Comparison of ENCODE assay signal across 15 cellular contexts in genomic region chr2:174611006-174611405, GRCh38. TPM values are rescaled to one million over a fixed set of nuclear protein-coding genes. Genes with fewer than 3 reads are reported as not detected.
DNase-seq lines count a peak whose midpoint lies in the region; ATAC-seq and TF ChIP-seq lines count a peak whose summit lies in the region.
"Had no signal": no experiment of that assay in that cellular context is flagged by ENCODE, and none has a peak within 500 bp of the region (broad histone marks: within the 10 kb centered on the region; RNA-seq: fewer than 3 reads in every experiment).

No MANE protein-coding gene starts in this region.

- DNase-seq in CD4-positive, alpha-beta memory T cell: no peak
- DNase-seq in activated CD4-positive, alpha-beta memory T cell treated with anti-CD3 and anti-CD28 coated beads for 36 hours: no peak
- no peak for DNase-seq in naive B cell
- DNase-seq in cortex of kidney (lab: John Stamatoyannopoulos, UW): no peak
- DNase-seq in thyroid gland: no peak
- DNase-seq in NCI-H1694 (lab: John Stamatoyannopoulos, UW): no peak
- DNase-seq: activated CD4-positive, alpha-beta T cell treated with anti-CD3 and anti-CD28 coated beads, Interleukin-2, amount 50 U/mL, for 1 hour; left lung; NCI-H187 treated with DMSO at 0.1 percent for 48 hours; NCI-H524 treated with DMSO at 0.1 percent for 48 hours; RPMI8226; stimulated activated CD4-positive, alpha-beta T cell treated with anti-CD3 and anti-CD28 coated beads, Interleukin-4, amount 100 ng/mL, for 24 hours had no signal

- intact Hi-C loops in CD4-positive, alpha-beta memory T cell (cut with micrococcal nuclease): no loop called here
- intact Hi-C loops in activated CD4-positive, alpha-beta memory T cell treated with anti-CD3 and anti-CD28 coated beads for 36 hours (cut with micrococcal nuclease): no loop called here
- intact Hi-C loops in thyroid gland (cut with DNase I): no loop called here

- no peaks in the 10 kb centered on the region for H3K9me3 Mint-ChIP-seq in CD4-positive, alpha-beta memory T cell
- no peaks in the 10 kb centered on the region for H3K9me3 Mint-ChIP-seq in activated CD4-positive, alpha-beta memory T cell treated with anti-CD3 and anti-CD28 coated beads for 36 hours
- H3K9me3 Mint-ChIP-seq in naive B cell: no peaks in the 10 kb centered on the region

- no peak for TF ChIP-seq POLR2A in thyroid gland (IDR thresholded peaks at IDR 0.05)

- peak overlapping the region in 7 of 8 donors; percentile 7 to 73 (median 59) for H3K4me3 Mint-ChIP-seq in CD4-positive, alpha-beta memory T cell
- H3K4me3 Mint-ChIP-seq in activated CD4-positive, alpha-beta memory T cell treated with anti-CD3 and anti-CD28 coated beads for 36 hours: peak overlapping the region; percentile 6
- H3K4me3 Mint-ChIP-seq in naive B cell: peak overlapping the region in 6 of 8 donors; percentile 27 to 68 (median 46)

- H3K36me3 ChIP-seq in CD4-positive, alpha-beta memory T cell (ENCODE audit: insufficient read depth, low read length): no peaks in the 10 kb centered on the region
- no peaks in the 10 kb centered on the region for H3K36me3 ChIP-seq in thyroid gland
- H3K36me3 ChIP-seq: vagina had no signal

- H3K4me1 Mint-ChIP-seq in CD4-positive, alpha-beta memory T cell: peaks cover 72 to 100% (median 87%) of the 10 kb centered on the region in 4 donors
- peaks cover 91% of the 10 kb centered on the region for H3K4me1 Mint-ChIP-seq in activated CD4-positive, alpha-beta memory T cell treated with anti-CD3 and anti-CD28 coated beads for 36 hours (ENCODE audit: low read depth)
- H3K4me1 Mint-ChIP-seq in naive B cell: peaks cover 72 to 98% (median 78%) of the 10 kb centered on the region in 3 donors

- CTCF ChIA-PET in CD4-positive, alpha-beta memory T cell (lab: Charles Lee; ENCODE audit: partially characterized antibody): interaction anchor here (0.7 to 21.7 kb wide), 8 partner anchors 10 to 148 kb away, joined by 3 to 430 read pairs (median 10); partner anchors contain the start of gene WIPF1
- CTCF ChIA-PET in activated CD4-positive, alpha-beta memory T cell treated with anti-CD3 and anti-CD28 coated beads for 36 hours (lab: Charles Lee): interaction anchor here (0.8 to 6.7 kb wide), 9 partner anchors 8 to 148 kb away, joined by 3 to 37 read pairs (median 4); partner anchors contain the start of gene WIPF1

- no peak overlapping the region for H3K4me3 ChIP-seq in CD4-positive, alpha-beta memory T cell (ENCODE audit: low read length in 2 of 2)
- no peak overlapping the region for H3K4me3 ChIP-seq in thyroid gland (replicated peaks in 1 of 3)
- H3K4me3 ChIP-seq: left lung, vagina had no signal

- no peak for TF ChIP-seq CTCF in thyroid gland (IDR thresholded peaks at IDR 0.05)

- no peaks in the 10 kb centered on the region for H3K27me3 ChIP-seq in CD4-positive, alpha-beta memory T cell (ENCODE audit: insufficient read depth, low read length)
- no peaks in the 10 kb centered on the region for H3K27me3 ChIP-seq in thyroid gland
- H3K27me3 ChIP-seq: left lung, vagina had no signal

- no peaks in the 10 kb centered on the region for H3K27me3 Mint-ChIP-seq in CD4-positive, alpha-beta memory T cell
- no peaks in the 10 kb centered on the region for H3K27me3 Mint-ChIP-seq in activated CD4-positive, alpha-beta memory T cell treated with anti-CD3 and anti-CD28 coated beads for 36 hours
- no peaks in the 10 kb centered on the region for H3K27me3 Mint-ChIP-seq in naive B cell

- WGBS in thyroid gland, 2 donors: 88 to 92% methylated on average over 4 of the region's 4 CpGs

- H3K36me3 Mint-ChIP-seq in CD4-positive, alpha-beta memory T cell: peaks cover 27 to 48% of the 10 kb centered on the region in 2 donors
- peaks cover 22% of the 10 kb centered on the region for H3K36me3 Mint-ChIP-seq in activated CD4-positive, alpha-beta memory T cell treated with anti-CD3 and anti-CD28 coated beads for 36 hours
- H3K36me3 Mint-ChIP-seq in naive B cell: peaks cover 0 to 7% of the 10 kb centered on the region in 2 donors

- H3K9me3 ChIP-seq in CD4-positive, alpha-beta memory T cell (ENCODE audit: control insufficient read depth in 1 of 2, low read length in 2 of 2): no peaks in the 10 kb centered on the region
- no peaks in the 10 kb centered on the region for H3K9me3 ChIP-seq in thyroid gland
- H3K9me3 ChIP-seq: left lung, vagina had no signal

- H3K27ac Mint-ChIP-seq in CD4-positive, alpha-beta memory T cell: peak overlapping the region; percentile 84 to 97 (median 92)
- peak overlapping the region; percentile 96 for H3K27ac Mint-ChIP-seq in activated CD4-positive, alpha-beta memory T cell treated with anti-CD3 and anti-CD28 coated beads for 36 hours
- peak overlapping the region; percentile 92 to 99 (median 96) for H3K27ac Mint-ChIP-seq in naive B cell

- peaks cover 97% of the 10 kb centered on the region for H3K4me1 ChIP-seq in CD4-positive, alpha-beta memory T cell (ENCODE audit: insufficient read depth, low read length)
- peaks cover 27 to 51% of the 10 kb centered on the region in 2 donors for H3K4me1 ChIP-seq in thyroid gland

- POLR2A ChIA-PET in CD4-positive, alpha-beta memory T cell (lab: Charles Lee; ENCODE audit: partially characterized antibody): interaction anchor here (0.8 to 15.0 kb wide), 6 partner anchors 10 to 72 kb away, joined by 3 to 233 read pairs (median 4); partner anchors contain the start of gene WIPF1
- POLR2A ChIA-PET in activated CD4-positive, alpha-beta memory T cell treated with anti-CD3 and anti-CD28 coated beads for 36 hours (lab: Charles Lee): interaction anchor here (9.8 kb wide), 1 partner anchor 15 kb away, joined by 110 read pairs; the partner anchor contains the start of gene WIPF1

- H3K27ac ChIP-seq in CD4-positive, alpha-beta memory T cell (ENCODE audit: low read depth, low read length): peak overlapping the region; percentile 77
- no peak overlapping the region for H3K27ac ChIP-seq in thyroid gland

- ATAC-seq in GM21619 (IDR thresholded peaks at IDR 0.05; ENCODE audit: unreplicated experiment) (peak; percentile 1), naive B cell (ENCODE audit: low read depth in 2 of 2) (no peak), GM19467 (IDR thresholded peaks at IDR 0.05; ENCODE audit: unreplicated experiment) (no peak)

RNA-seq across cellular contexts. Expression of gene WIPF1, which starts 13.4 kb away (rescaled TPM):
- total RNA-seq in CD4-positive, alpha-beta memory T cell: 100 to 1,000 TPM; 483 to 484 TPM
- 100 to 1,000 TPM in 1 of 2 donors, 10 to 100 TPM in 1; 79.2 to 169 TPM for polyA plus RNA-seq in CD4-positive, alpha-beta memory T cell
- total RNA-seq in activated CD4-positive, alpha-beta memory T cell treated with anti-CD3 and anti-CD28 coated beads for 36 hours: 100 to 1,000 TPM; 170 to 183 TPM
- polyA plus RNA-seq in naive B cell (ENCODE audit: low read depth in 6 of 6): 100 to 1,000 TPM in 1 of 6 donors, 10 to 100 TPM in 5; 67.8 to 119 (median 95.5) TPM
- 10 to 100 TPM; 15.2 to 32.7 (median 21.3) TPM for total RNA-seq in thyroid gland

Comparison
In these comparisons a context has a peak if more than half of its experiments do, and no peak if none do; other contexts are left out.
1. H3K4me3 Mint-ChIP-seq: peak in every context shown above with its lines; median percentile 59 in CD4-positive, alpha-beta memory T cell; 46 in naive B cell; 6 in activated CD4-positive, alpha-beta memory T cell treated with anti-CD3 and anti-CD28 coated beads for 36 hours.
2. RNA of gene WIPF1, which starts 13.4 kb away (total RNA-seq): 483 to 484 TPM in CD4-positive, alpha-beta memory T cell and 170 to 183 TPM in activated CD4-positive, alpha-beta memory T cell treated with anti-CD3 and anti-CD28 coated beads for 36 hours; 15.2 to 32.7 TPM in thyroid gland; every median in the first group is over 4 times any median in the second.
3. Peak in every context shown above with its lines, with median percentiles within 50 percentile points of each other: H3K27ac Mint-ChIP-seq.